23 cellular contexts compared by ENCODE assay signal in genomic region chr2:31269087-31269486, GRCh38. TPM values are rescaled to one million over a fixed set of nuclear protein-coding genes. Genes with fewer than 3 reads are reported as not detected.
DNase-seq lines count a peak whose midpoint lies in the region; ATAC-seq and TF ChIP-seq lines count a peak whose summit lies in the region.
"Had no signal": no experiment of that assay in that cellular context is flagged by ENCODE, and none has a peak within 500 bp of the region (broad histone marks: within the 10 kb centered on the region; RNA-seq: fewer than 3 reads in every experiment).

No MANE protein-coding gene starts in this region.

- H2AFZ ChIP-seq in Karpas-422 (ENCODE audit: low read length) = no peak overlapping the region

- no peaks in the 10 kb centered on the region for H3K4me1 Mint-ChIP-seq in CD14-positive monocyte

- ATAC-seq in left lobe of liver (peak; percentile 10), HG02938 (IDR thresholded peaks at IDR 0.05; ENCODE audit: unreplicated experiment) (no peak)
- no peak for ATAC-seq in activated CD4-positive, CD25-positive, alpha-beta regulatory T cell treated with anti-CD3 and anti-CD28 coated beads, Interleukin-2, amount 50 U/mL, for 24 hours
- ATAC-seq: CD8-positive, alpha-beta T cell had no signal

- peak overlapping the region; percentile 37 for H3K4me2 ChIP-seq in Karpas-422 (ENCODE audit: low read depth, low read length, poor library complexity, severe bottlenecking)

- no peaks in the 10 kb centered on the region for H3K79me2 ChIP-seq in Karpas-422 (ENCODE audit: low read length)

- H3K36me3 ChIP-seq in Karpas-422 (ENCODE audit: insufficient read depth, low read length) = peaks cover 25% of the 10 kb centered on the region
- H3K36me3 ChIP-seq in esophagus (ENCODE audit: control insufficient read depth in 2 of 2, insufficient read depth in 2 of 2, low read length in 1 of 2) = peaks cover 0 to 13% of the 10 kb centered on the region in 2 donors
- H3K36me3 ChIP-seq: vagina had no signal

- no peaks in the 10 kb centered on the region for H3K9me2 ChIP-seq in Karpas-422 (replicated peaks; ENCODE audit: insufficient read depth, low read length)

- no peak overlapping the region; the same call in 1 of the 2 replicates for H3K9ac ChIP-seq in Karpas-422 (ENCODE audit: low read length)

- H3K4me3 Mint-ChIP-seq in CD14-positive monocyte = no peak overlapping the region
- H3K4me3 Mint-ChIP-seq: activated CD4-positive, alpha-beta memory T cell treated with anti-CD3 and anti-CD28 coated beads for 36 hours; CD8-positive, alpha-beta T cell; T-helper 1 cell treated with Interleukin-12 subunit alpha and Interleukin-12 subunit beta and Interleukin-4 antibody, amounts not matched to agents 30 μg/mL and 1 μg/mL, for 36 hours had no signal

- WGBS in esophagus, 2 donors = 67 to 78% methylated on average over 4 of the region's 4 CpGs

- H3K4me3 ChIP-seq in AG10803 (ENCODE audit: low read length) (no peak overlapping the region), Karpas-422 (ENCODE audit: low read length) (no peak overlapping the region), esophagus (ENCODE audit: low read depth in 1 of 2, low read length in 2 of 2) (no peak overlapping the region)
- H3K4me3 ChIP-seq: spleen, vagina had no signal

- intact Hi-C loops in CD14-positive monocyte (cut with micrococcal nuclease) = no loop called here

- H3K27me3 ChIP-seq in Karpas-422 (ENCODE audit: low read length) (no peaks in the 10 kb centered on the region), esophagus (ENCODE audit: control insufficient read depth in 1 of 2, insufficient read depth in 2 of 2, low read length in 2 of 2) (no peaks in the 10 kb centered on the region)
- H3K27me3 ChIP-seq: spleen, vagina had no signal

- H4K20me1 ChIP-seq in Karpas-422 (ENCODE audit: insufficient read depth, low read depth, low read length) = no peaks in the 10 kb centered on the region; the same call in 1 of the 2 replicates

- peaks cover 0 to 2% (median 1%) of the 10 kb centered on the region in 3 donors for H3K27me3 Mint-ChIP-seq in CD14-positive monocyte (ENCODE audit: low read depth in 3 of 3)

- peak; percentile 22 for DNase-seq in AG10803 (ENCODE audit: low read depth)
- DNase-seq in Karpas-422 = peak; percentile 74
- DNase-seq in left lobe of liver (ENCODE audit: low spot score) = no peak
- no peak for DNase-seq in CD14-positive monocyte (ENCODE audit: low spot score)
- DNase-seq in SIG-M5 treated with dmso at 0.1 percent for 504 hours (lab: John Stamatoyannopoulos, UW; ENCODE audit: unreplicated experiment) = no peak
- DNase-seq: activated CD4-positive, alpha-beta memory T cell treated with anti-CD3 and anti-CD28 coated beads for 36 hours; activated naive CD4-positive, alpha-beta T cell; activated T-cell treated with anti-CD3 and anti-CD28 coated beads for 4 hours; amygdala; CD8-positive, alpha-beta T cell; DMS53; NCI-H1436; NCI-H2171; NCI-H526 treated with DMSO at 0.1 percent for 48 hours; SHP77 treated with DMSO at 0.1 percent for 48 hours; spleen; stimulated activated CD4-positive, alpha-beta T cell treated with anti-CD3 and anti-CD28 coated beads, Interleukin-4, amount 100 ng/mL, for 4 hours had no signal

- H3K9me3 ChIP-seq in Karpas-422 (ENCODE audit: low read length) (no peaks in the 10 kb centered on the region), esophagus (ENCODE audit: control insufficient read depth in 2 of 2, insufficient read depth in 1 of 2, low read depth in 1 of 2, low read length in 1 of 2) (no peaks in the 10 kb centered on the region)
- H3K9me3 ChIP-seq: spleen, vagina had no signal

- H3K4me1 ChIP-seq in Karpas-422 (ENCODE audit: low read length) (peaks cover 73% of the 10 kb centered on the region), esophagus (ENCODE audit: control insufficient read depth in 2 of 2, insufficient read depth in 2 of 2, low read length in 1 of 2) (peaks cover 5 to 20% of the 10 kb centered on the region in 2 donors)
- H3K4me1 ChIP-seq: vagina had no signal

- no peaks in the 10 kb centered on the region for H3K36me3 Mint-ChIP-seq in CD14-positive monocyte

- H3K27ac Mint-ChIP-seq in CD14-positive monocyte = peak overlapping the region in 1 of 7 donors; percentile 48
- H3K27ac Mint-ChIP-seq: activated CD4-positive, alpha-beta memory T cell treated with anti-CD3 and anti-CD28 coated beads for 36 hours; CD8-positive, alpha-beta T cell; T-helper 1 cell treated with Interleukin-12 subunit alpha and Interleukin-12 subunit beta and Interleukin-4 antibody, amounts not matched to agents 30 μg/mL and 1 μg/mL, for 36 hours had no signal

- H3K27ac ChIP-seq in Karpas-422 (ENCODE audit: low read length) = peak overlapping the region; percentile 57
- peak overlapping the region; percentile 19 to 84 for H3K27ac ChIP-seq in esophagus (ENCODE audit: low read depth in 2 of 2, low read length in 1 of 2)
- H3K27ac ChIP-seq: vagina, VCaP had no signal

- H3K9me3 Mint-ChIP-seq in CD14-positive monocyte = no peaks in the 10 kb centered on the region
- H3K9me3 Mint-ChIP-seq: activated CD4-positive, alpha-beta memory T cell treated with anti-CD3 and anti-CD28 coated beads for 36 hours; CD8-positive, alpha-beta T cell; T-helper 1 cell treated with Interleukin-12 subunit alpha and Interleukin-12 subunit beta and Interleukin-4 antibody, amounts not matched to agents 30 μg/mL and 1 μg/mL, for 36 hours had no signal

- TF ChIP-seq CTCF in AG10803 (conservative IDR thresholded peaks at IDR 0.05; ENCODE audit: low read length) (no peak), CD14-positive monocyte (IDR thresholded peaks at IDR 0.05) (no peak)

RNA-seq across cellular contexts. Expression of gene EHD3, which starts 35.1 kb away (rescaled TPM):
- total RNA-seq in Karpas-422 (2014; rRNA removed; shearing (Covaris generic); ENCODE audit: low replicate concordance) = 152 and 200 TPM in 2 replicates
- polyA plus RNA-seq in esophagus = 10 to 100 TPM; 24.1 to 27.4 TPM
- total RNA-seq in left lobe of liver = 10.6 TPM
- 1 to 10 TPM; 1.4 to 1.5 TPM for polyA plus RNA-seq in CD14-positive monocyte

RNA-seq across cellular contexts. Expression of gene CAPN14, which starts 51.8 kb away (rescaled TPM):
- 2.0 and 2.6 TPM in 2 replicates for total RNA-seq in Karpas-422 (2014; rRNA removed; shearing (Covaris generic); ENCODE audit: low replicate concordance)
- polyA plus RNA-seq in esophagus (100 to 1,000 TPM in 1 of 2 donors, 10 to 100 TPM in 1; 72.7 to 141 TPM), CD14-positive monocyte (not detected)
- not detected for total RNA-seq in left lobe of liver

Comparison
In these comparisons a context has a peak if more than half of its experiments do, and no peak if none do; other contexts are left out.
1. DNase-seq: peak in AG10803 (single experiment) and Karpas-422 (single experiment); none in left lobe of liver (single experiment), CD14-positive monocyte (single experiment) and SIG-M5 treated with dmso at 0.1 percent for 504 hours (single experiment).
2. RNA of gene EHD3, which starts 35.1 kb away (total RNA-seq): 152 to 200 TPM in Karpas-422; 10.6 TPM in left lobe of liver (single experiment); every median in the first group is over 10 times any median in the second.